In genomic region chrX:153668423-153669173, GRCh38 we compare ENCODE assay signal across 18 cellular contexts. TPM values are rescaled to one million over a fixed set of nuclear protein-coding genes. Genes with fewer than 3 reads are reported as not detected.
DNase-seq lines count a peak whose midpoint lies in the region; ATAC-seq and TF ChIP-seq lines count a peak whose summit lies in the region.
"Had no signal": no experiment of that assay in that cellular context is flagged by ENCODE, and none has a peak within 500 bp of the region (broad histone marks: within the 10 kb centered on the region; RNA-seq: fewer than 3 reads in every experiment).

No MANE protein-coding gene starts in this region.

- ATAC-seq in activated CD4-positive, CD25-positive, alpha-beta regulatory T cell treated with anti-CD3 and anti-CD28 coated beads, Interleukin-2, amount 50 U/mL, for 24 hours = no peak

- H3K27ac ChIP-seq in WERI-Rb-1 (peak overlapping the region; percentile 21; the same call in 1 of the 2 replicates), temporal lobe (ENCODE audit: low read depth, low read length) (peak overlapping the region; percentile 27)
- H3K27ac ChIP-seq: 22Rv1; adrenal gland; BLaER1 treated with 17β-estradiol and CSF1 and Interleukin-3, amounts not matched to agents 10 nM and 100 nM; brain microvascular endothelial cell; right lobe of liver had no signal

- H3K9me3 ChIP-seq in WERI-Rb-1 (ENCODE audit: severe bottlenecking) = no peaks in the 10 kb centered on the region
- H3K9me3 ChIP-seq: adrenal gland, right lobe of liver had no signal

- peak; percentile 28 for DNase-seq in activated CD4-positive, CD25-positive, alpha-beta regulatory T cell treated with anti-CD3 and anti-CD28 coated beads, Interleukin-2, amount 50 U/mL, for 72 hours
- DNase-seq in WERI-Rb-1 = no peak
- peak; percentile 75 for DNase-seq in mesenteric fat pad (ENCODE audit: low spot score)
- DNase-seq in DMS79 treated with DMSO at 0.1 percent for 48 hours (lab: John Stamatoyannopoulos, UW) = no peak
- no peak for DNase-seq in T-helper 1 cell
- no peak for DNase-seq in NCI-H2107 (lab: John Stamatoyannopoulos, UW)

- no peak for TF ChIP-seq CTCF in WERI-Rb-1 (IDR thresholded peaks at IDR 0.05; ENCODE audit: low read depth, low read length)

- peaks cover 21% of the 10 kb centered on the region for H3K27me3 ChIP-seq in WERI-Rb-1 (ENCODE audit: insufficient read depth, low read depth, severe bottlenecking)
- H3K27me3 ChIP-seq: right lobe of liver had no signal

- peaks cover 12% of the 10 kb centered on the region for H3K36me3 ChIP-seq in WERI-Rb-1
- H3K36me3 ChIP-seq: adrenal gland; BLaER1 treated with 17β-estradiol and CSF1 and Interleukin-3, amounts not matched to agents 10 nM and 100 nM; brain microvascular endothelial cell; right lobe of liver had no signal

- no peak overlapping the region for H3K4me3 ChIP-seq in WERI-Rb-1 (ENCODE audit: low read depth, low read length)
- H3K4me3 ChIP-seq: adrenal gland; BLaER1 treated with 17β-estradiol and CSF1 and Interleukin-3, amounts not matched to agents 10 nM and 100 nM; right lobe of liver had no signal

RNA-seq across cellular contexts. Expression of gene PNCK, which starts 5.0 kb away (rescaled TPM):
- total RNA-seq in mesenteric fat pad = 1.4 TPM
- 27.3 TPM for total RNA-seq in temporal lobe
- total RNA-seq: G401; lung microvascular endothelial cell; T-helper 1 cell treated with Interleukin-12 subunit alpha and Interleukin-12 subunit beta and Interleukin-4 antibody, amounts not matched to agents 30 ng/mL and 1 ng/mL, for 36 hours had no signal

RNA-seq across cellular contexts. Expression of gene SLC6A8, which starts 19.1 kb away (rescaled TPM):
- 45.9 TPM for total RNA-seq in mesenteric fat pad
- total RNA-seq in temporal lobe = 13.8 TPM
- total RNA-seq: OCI-LY7 had no signal

RNA-seq across cellular contexts. Expression of gene DUSP9, which starts 21.6 kb away (rescaled TPM):
- total RNA-seq in mesenteric fat pad (0.39 TPM), temporal lobe (1.7 TPM)
- total RNA-seq: OCI-LY7; posterior vena cava; T-helper 1 cell treated with Interleukin-12 subunit alpha and Interleukin-12 subunit beta and Interleukin-4 antibody, amounts not matched to agents 30 ng/mL and 1 ng/mL, for 36 hours had no signal

RNA-seq across cellular contexts. Expression of gene BCAP31, which starts 55.6 kb away (rescaled TPM):
- total RNA-seq in mesenteric fat pad (513 TPM), temporal lobe (44.3 TPM)

RNA-seq across cellular contexts. Expression of gene ABCD1, which starts 56.1 kb away (rescaled TPM):
- total RNA-seq in mesenteric fat pad (32.3 TPM), temporal lobe (3.4 TPM)

Comparison
In these comparisons a context has a peak if more than half of its experiments do, and no peak if none do; other contexts are left out.
1. DNase-seq: peak in activated CD4-positive, CD25-positive, alpha-beta regulatory T cell treated with anti-CD3 and anti-CD28 coated beads, Interleukin-2, amount 50 U/mL, for 72 hours (single experiment) and mesenteric fat pad (single experiment); none in WERI-Rb-1 (single experiment), DMS79 treated with DMSO at 0.1 percent for 48 hours (single experiment), T-helper 1 cell (0 of 5) and NCI-H2107 (single experiment).
2. RNA of gene PNCK, which starts 5.0 kb away (total RNA-seq): 27.3 TPM in temporal lobe (single experiment); 1.4 TPM in mesenteric fat pad (single experiment); every median in the first group is over 10 times any median in the second.